2 cellular contexts compared by ENCODE assay signal in the genomic region with DNA sequence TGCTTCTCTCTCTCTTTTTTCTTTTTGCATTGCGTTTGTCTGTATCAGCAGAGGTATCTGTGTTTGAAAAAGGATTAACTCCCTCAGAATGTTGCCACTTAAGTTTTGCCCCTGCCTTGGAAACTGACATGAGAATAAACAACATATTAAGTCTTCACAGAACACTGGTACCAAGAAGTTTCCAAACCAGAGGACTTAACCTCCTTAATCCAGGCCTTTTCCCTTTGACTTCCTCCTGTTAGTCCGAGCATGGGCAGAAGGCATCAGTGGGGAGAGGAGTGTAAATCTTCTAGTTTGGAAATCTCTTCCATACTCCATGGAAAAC.
TF ChIP-seq lines count a peak whose summit lies in the region.

No MANE protein-coding gene starts in this region.

TF ChIP-seq in IMR-90, 13 proteins besides CTCF, POLR2A, EP300 and RAD21:
- no peak for TF ChIP-seq MAZ (IDR thresholded peaks at IDR 0.05; ENCODE audit: borderline replicate concordance, low read depth, low read length)
- TF ChIP-seq FOS (IDR thresholded peaks at IDR 0.05; ENCODE audit: low read depth, low read length), result no peak
TF ChIP-seq in IMR-90: peak in this region for 0.

TF ChIP-seq in H1, 55 proteins besides CTCF, POLR2A, EP300 and RAD21:
- TF ChIP-seq, protein P1, sequence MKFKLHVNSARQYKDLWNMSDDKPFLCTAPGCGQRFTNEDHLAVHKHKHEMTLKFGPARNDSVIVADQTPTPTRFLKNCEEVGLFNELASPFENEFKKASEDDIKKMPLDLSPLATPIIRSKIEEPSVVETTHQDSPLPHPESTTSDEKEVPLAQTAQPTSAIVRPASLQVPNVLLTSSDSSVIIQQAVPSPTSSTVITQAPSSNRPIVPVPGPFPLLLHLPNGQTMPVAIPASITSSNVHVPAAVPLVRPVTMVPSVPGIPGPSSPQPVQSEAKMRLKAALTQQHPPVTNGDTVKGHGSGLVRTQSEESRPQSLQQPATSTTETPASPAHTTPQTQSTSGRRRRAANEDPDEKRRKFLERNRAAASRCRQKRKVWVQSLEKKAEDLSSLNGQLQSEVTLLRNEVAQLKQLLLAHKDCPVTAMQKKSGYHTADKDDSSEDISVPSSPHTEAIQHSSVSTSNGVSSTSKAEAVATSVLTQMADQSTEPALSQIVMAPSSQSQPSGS (IDR thresholded peaks at IDR 0.05; ENCODE audit: low read length), result no peak
- no peak for TF ChIP-seq TEAD4 (IDR thresholded peaks at IDR 0.05; ENCODE audit: low read depth, low read length)
- TF ChIP-seq TAF7 (optimal IDR thresholded peaks at IDR 0.05; ENCODE audit: borderline replicate concordance, low read depth, low read length), result no peak
- no peak for TF ChIP-seq ATF3 (IDR thresholded peaks at IDR 0.05; ENCODE audit: insufficient read depth, low read depth, low read length)
- no peak for TF ChIP-seq SUZ12 (IDR thresholded peaks at IDR 0.05; ENCODE audit: low read length)
- TF ChIP-seq KDM5A (IDR thresholded peaks at IDR 0.05; ENCODE audit: low read length), result no peak
- TF ChIP-seq YY1 (IDR thresholded peaks at IDR 0.05; ENCODE audit: low read depth, low read length), result no peak
- TF ChIP-seq CTBP2 (IDR thresholded peaks at IDR 0.05; ENCODE audit: borderline replicate concordance, insufficient read depth, insufficient read length, low read length), result no peak
- no peak for TF ChIP-seq MAFK (IDR thresholded peaks at IDR 0.05; ENCODE audit: low read depth, low read length)
- TF ChIP-seq, protein P2, sequence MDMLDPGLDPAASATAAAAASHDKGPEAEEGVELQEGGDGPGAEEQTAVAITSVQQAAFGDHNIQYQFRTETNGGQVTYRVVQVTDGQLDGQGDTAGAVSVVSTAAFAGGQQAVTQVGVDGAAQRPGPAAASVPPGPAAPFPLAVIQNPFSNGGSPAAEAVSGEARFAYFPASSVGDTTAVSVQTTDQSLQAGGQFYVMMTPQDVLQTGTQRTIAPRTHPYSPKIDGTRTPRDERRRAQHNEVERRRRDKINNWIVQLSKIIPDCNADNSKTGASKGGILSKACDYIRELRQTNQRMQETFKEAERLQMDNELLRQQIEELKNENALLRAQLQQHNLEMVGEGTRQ (IDR thresholded peaks at IDR 0.05; ENCODE audit: low read length), result no peak
- TF ChIP-seq ZNF274 (IDR thresholded peaks at IDR 0.05; ENCODE audit: borderline replicate concordance, extremely low read depth, low read length), result no peak
- no peak for TF ChIP-seq KDM1A (IDR thresholded peaks at IDR 0.05; ENCODE audit: borderline replicate concordance, low read length)
- no peak for TF ChIP-seq EZH2 (IDR thresholded peaks at IDR 0.05; ENCODE audit: low read depth, low read length, severe bottlenecking)
- no peak for TF ChIP-seq EGR1 (IDR thresholded peaks at IDR 0.05; ENCODE audit: borderline replicate concordance, low read depth, low read length)
- TF ChIP-seq POLR2AphosphoS5 (IDR thresholded peaks at IDR 0.05; ENCODE audit: low read depth, low read length), result no peak
- TF ChIP-seq SP4 (IDR thresholded peaks at IDR 0.05; ENCODE audit: low read length), result no peak
- TF ChIP-seq HDAC6 (IDR thresholded peaks at IDR 0.05; ENCODE audit: low read depth, low read length), result no peak
